Comparison of ENCODE assay signal across 8 cellular contexts in genomic region chr12:38328306-38328938, GRCh38. TPM values are rescaled to one million over a fixed set of nuclear protein-coding genes. Genes with fewer than 3 reads are reported as not detected.
DNase-seq lines count a peak whose midpoint lies in the region; ATAC-seq, FAIRE-seq and TF ChIP-seq lines count a peak whose summit lies in the region.
"Not testable (repeated sequence)": the region's sequence is repeated elsewhere in the genome, so short reads cannot be mapped to it uniquely, and the experiment has no call there.

No MANE protein-coding gene starts in this region.

- WGBS in small intestine, 3 donors = 30 to 38% (median 31%) methylated on average over 6 to 7 of the region's 7 CpGs

- not testable (repeated sequence) for H3K27me3 ChIP-seq in BJ (ENCODE audit: control insufficient read depth, insufficient read depth, low read length); small intestine (ENCODE audit: control insufficient read depth in 2 of 2, insufficient read depth in 2 of 2, low read length in 2 of 2)

- TF ChIP-seq CTCF in BJ (IDR thresholded peaks at IDR 0.05; ENCODE audit: insufficient read depth, low read depth, low read length) = peak; percentile 50

- peak; percentile 51 for ATAC-seq in GM18861 (IDR thresholded peaks at IDR 0.05; ENCODE audit: unreplicated experiment)
- ATAC-seq in HG03378 (IDR thresholded peaks at IDR 0.05; ENCODE audit: unreplicated experiment) = peak; percentile 58

- DNase-seq in BJ (ENCODE audit: low read depth) = not testable (repeated sequence)
- DNase-seq in NCI-H345 (lab: John Stamatoyannopoulos, UW) = peak; percentile 5
- peak; percentile 52 for DNase-seq in kidney tubule cell (ENCODE audit: low spot score)
- peak; percentile 37 for DNase-seq in small intestine

- H3K4me1 ChIP-seq in small intestine (ENCODE audit: control insufficient read depth in 2 of 2, insufficient read depth in 1 of 2, low read depth in 1 of 2, low read length in 1 of 2) = not testable (repeated sequence)

- not testable (repeated sequence) for H3K36me3 ChIP-seq in BJ (ENCODE audit: control insufficient read depth, insufficient read depth, low read length); small intestine (ENCODE audit: control insufficient read depth in 2 of 2, insufficient read depth in 2 of 2, low read length in 2 of 2)

- not testable (repeated sequence) for H3K27ac ChIP-seq in small intestine (ENCODE audit: low read depth in 1 of 2, low read length in 1 of 2)

- POLR2A ChIA-PET in BJ (lab: Charles Lee) = not testable (repeated sequence)

- CTCF ChIA-PET in BJ (lab: Yijun Ruan, JAX) = interaction anchor here (0.6 to 3.3 kb wide), 3 partner anchors 13 to 944 kb away, joined by 3 to 10 read pairs (median 3); no protein-coding TSS in a partner anchor

- H3K4me3 ChIP-seq in BJ (ENCODE audit: low read depth, low read length); small intestine (ENCODE audit: low read depth in 1 of 2, low read length in 2 of 2): not testable (repeated sequence)

- not testable (repeated sequence) for H3K9me3 ChIP-seq in small intestine (ENCODE audit: control insufficient read depth, low read depth)

- FAIRE-seq in TTC549 (lab: Jason Lieb, UNC) (peak; percentile 97), endometrium (lab: Jason Lieb, UNC) (peak; percentile 99), small intestine (lab: Jason Lieb, UNC) (peak; percentile 98)

RNA-seq across cellular contexts. Expression of gene ALG10B, which starts 11.8 kb away (rescaled TPM):
- polyA plus RNA-seq in BJ (2011; rRNA removed) (6.9 and 7.2 TPM in 2 replicates), small intestine (1 to 10 TPM in 1 of 3 donors, under 1 TPM in 2; 0.22 to 1.9 (median 0.54) TPM)
- polyA minus RNA-seq in BJ (2011; rRNA and poly(A)+ RNA removed) = 13.1 and 19.6 TPM in 2 replicates
